ENCODE assay signal across 7 cellular contexts in the genomic region with DNA sequence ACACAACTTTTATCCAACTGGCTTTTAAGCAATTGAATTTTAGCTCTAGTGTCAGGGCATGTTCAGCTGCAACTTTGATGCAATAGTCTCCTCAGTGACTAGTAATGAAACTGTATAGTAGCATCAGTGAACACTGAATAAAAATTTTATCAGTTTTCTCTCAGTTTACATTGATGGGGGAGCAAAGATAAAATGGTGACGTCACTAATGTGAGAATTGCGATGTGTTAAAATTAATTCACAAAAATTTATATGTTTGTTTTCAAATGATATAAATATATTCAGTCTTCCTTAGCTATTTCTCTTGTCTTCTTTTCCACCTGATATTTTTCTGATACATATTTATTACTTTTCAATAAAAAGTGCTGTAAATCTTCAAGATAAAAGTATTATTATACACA.
"Had no signal": no experiment of that assay in that cellular context is flagged by ENCODE, and none has a peak within 500 bp of the region (broad histone marks: within the 10 kb centered on the region; RNA-seq: fewer than 3 reads in every experiment).

No MANE protein-coding gene starts in this region.

- FAIRE-seq: G401.6, GM12891, GM12892, GM18507, GM19239 had no signal

- DNase-seq: GDM1, GF-D8 had no signal
